In genomic region chr19:42282036-42282762, GRCh38 we compare ENCODE assay signal across 8 cellular contexts. TPM values are rescaled to one million over a fixed set of nuclear protein-coding genes. Genes with fewer than 3 reads are reported as not detected.
DNase-seq lines count a peak whose midpoint lies in the region; ATAC-seq and TF ChIP-seq lines count a peak whose summit lies in the region.

No MANE protein-coding gene starts in this region.

- CTCF ChIA-PET in activated CD8-positive, alpha-beta memory T cell treated with anti-CD3 and anti-CD28 coated beads, Interleukin-2, amount 10 ng/mL, durations not matched to agents 7 days and 5 days (lab: Charles Lee): interaction anchor here (1.0 to 2.1 kb wide), 8 partner anchors 12 to 173 kb away, joined by 3 to 10 read pairs (median 4); partner anchors contain the start of genes CIC and GSK3A

- H3K36me3 Mint-ChIP-seq in activated CD8-positive, alpha-beta memory T cell treated with anti-CD3 and anti-CD28 coated beads, Interleukin-2, amount 10 ng/mL, durations not matched to agents 7 days and 5 days: peaks cover under 1% of the 10 kb centered on the region

- H3K27ac ChIP-seq in 22Rv1: peak overlapping the region; percentile 89

- no peak overlapping the region for H3K27ac Mint-ChIP-seq in activated CD8-positive, alpha-beta memory T cell treated with anti-CD3 and anti-CD28 coated beads, Interleukin-2, amount 10 ng/mL, durations not matched to agents 7 days and 5 days

- intact Hi-C loops in posterior cingulate gyrus (cut with DNase I): no loop called here

- H3K4me1 Mint-ChIP-seq in activated CD8-positive, alpha-beta memory T cell treated with anti-CD3 and anti-CD28 coated beads, Interleukin-2, amount 10 ng/mL, durations not matched to agents 7 days and 5 days: peaks cover 40% of the 10 kb centered on the region

- no peak for ATAC-seq in activated CD8-positive, alpha-beta memory T cell treated with anti-CD3 and anti-CD28 coated beads, Interleukin-2, amount 10 ng/mL, durations not matched to agents 7 days and 5 days

- DNase-seq in HK-2 (ENCODE audit: unreplicated experiment): peak; percentile 52
- DNase-seq in cerebellar cortex (ENCODE audit: low spot score): peak; percentile 61
- DNase-seq in midbrain (lab: John Stamatoyannopoulos, UW): peak; percentile 32
- no peak for DNase-seq in posterior cingulate gyrus
- no peak for DNase-seq in UCSD-AML1 (lab: John Stamatoyannopoulos, UW; ENCODE audit: unreplicated experiment)
- DNase-seq in stimulated activated CD4-positive, alpha-beta T cell treated with anti-CD3 and anti-CD28 coated beads, Interleukin-2, amount 100 ng/mL, for 48 hours: no peak
- no peak for DNase-seq in activated CD8-positive, alpha-beta memory T cell treated with anti-CD3 and anti-CD28 coated beads, Interleukin-2, amount 10 ng/mL, durations not matched to agents 7 days and 5 days

- H3K27me3 Mint-ChIP-seq in activated CD8-positive, alpha-beta memory T cell treated with anti-CD3 and anti-CD28 coated beads, Interleukin-2, amount 10 ng/mL, durations not matched to agents 7 days and 5 days: no peaks in the 10 kb centered on the region

- H3K4me3 Mint-ChIP-seq in activated CD8-positive, alpha-beta memory T cell treated with anti-CD3 and anti-CD28 coated beads, Interleukin-2, amount 10 ng/mL, durations not matched to agents 7 days and 5 days: no peak overlapping the region

- no peak for TF ChIP-seq CTCF in 22Rv1 (IDR thresholded peaks at IDR 0.05)

- H3K9me3 Mint-ChIP-seq in activated CD8-positive, alpha-beta memory T cell treated with anti-CD3 and anti-CD28 coated beads, Interleukin-2, amount 10 ng/mL, durations not matched to agents 7 days and 5 days (ENCODE audit: low read depth): no peaks in the 10 kb centered on the region

RNA-seq across cellular contexts. Expression of gene CIC, which starts 13.1 kb away (rescaled TPM):
- 10 to 100 TPM; 67.3 to 77.3 TPM for total RNA-seq in activated CD8-positive, alpha-beta memory T cell treated with anti-CD3 and anti-CD28 coated beads, Interleukin-2, amount 10 ng/mL, durations not matched to agents 7 days and 5 days

RNA-seq across cellular contexts. Expression of gene PRR19, which starts 19.7 kb away (rescaled TPM):
- total RNA-seq in activated CD8-positive, alpha-beta memory T cell treated with anti-CD3 and anti-CD28 coated beads, Interleukin-2, amount 10 ng/mL, durations not matched to agents 7 days and 5 days: 1 to 10 TPM in 1 of 2 experiments, under 1 TPM in 1; 0.89 to 1.1 TPM

RNA-seq across cellular contexts. Expression of gene PAFAH1B3, which starts 20.2 kb away (rescaled TPM):
- 10 to 100 TPM; 38.0 to 38.9 TPM for total RNA-seq in activated CD8-positive, alpha-beta memory T cell treated with anti-CD3 and anti-CD28 coated beads, Interleukin-2, amount 10 ng/mL, durations not matched to agents 7 days and 5 days

RNA-seq across cellular contexts. Expression of gene ERF, which starts 27.3 kb away (rescaled TPM):
- 10 to 100 TPM; 43.5 to 58.7 TPM for total RNA-seq in activated CD8-positive, alpha-beta memory T cell treated with anti-CD3 and anti-CD28 coated beads, Interleukin-2, amount 10 ng/mL, durations not matched to agents 7 days and 5 days

RNA-seq across cellular contexts. Expression of gene TMEM145, which starts 30.9 kb away (rescaled TPM):
- total RNA-seq in activated CD8-positive, alpha-beta memory T cell treated with anti-CD3 and anti-CD28 coated beads, Interleukin-2, amount 10 ng/mL, durations not matched to agents 7 days and 5 days: 1 to 10 TPM in 1 of 2 experiments, under 1 TPM in 1; 0.15 to 1.1 TPM

Comparison
In these comparisons a context has a peak if more than half of its experiments do, and no peak if none do; other contexts are left out.
1. DNase-seq: peak in HK-2 (single experiment), cerebellar cortex (single experiment) and midbrain (single experiment); none in posterior cingulate gyrus (0 of 10), UCSD-AML1 (single experiment), stimulated activated CD4-positive, alpha-beta T cell treated with anti-CD3 and anti-CD28 coated beads, Interleukin-2, amount 100 ng/mL, for 48 hours (0 of 2) and activated CD8-positive, alpha-beta memory T cell treated with anti-CD3 and anti-CD28 coated beads, Interleukin-2, amount 10 ng/mL, durations not matched to agents 7 days and 5 days (single experiment).